ENCODE assay signal across 19 cellular contexts in the genomic region with DNA sequence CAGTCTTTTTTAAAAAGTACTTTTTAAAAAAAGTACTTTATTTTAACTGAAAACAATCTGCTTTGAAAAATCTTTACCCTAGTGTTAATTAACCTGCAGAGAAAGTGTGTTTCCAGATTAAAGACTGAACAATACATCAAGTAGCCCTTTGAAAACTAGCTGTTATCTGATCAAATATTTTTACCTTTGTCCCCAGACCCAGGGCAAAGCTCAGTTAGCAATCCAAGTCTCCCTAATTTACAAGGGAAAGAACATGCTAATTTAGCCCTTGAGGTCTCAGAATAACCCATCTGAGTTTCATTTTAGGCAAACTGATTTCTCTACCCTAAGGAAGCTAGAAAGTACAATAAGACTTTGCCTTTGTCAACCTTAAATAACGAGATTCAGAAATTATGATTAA.
DNase-seq lines count a peak whose midpoint lies in the region; ATAC-seq, FAIRE-seq and TF ChIP-seq lines count a peak whose summit lies in the region.
"Had no signal": no experiment of that assay in that cellular context is flagged by ENCODE, and none has a peak within 500 bp of the region (broad histone marks: within the 10 kb centered on the region; RNA-seq: fewer than 3 reads in every experiment).

No MANE protein-coding gene starts in this region.

- POLR2A ChIA-PET in RWPE1 (lab: Yijun Ruan, JAX; ENCODE audit: low non-redundant PET) = no interaction called here

- no peak for TF ChIP-seq POLR2A in GM12892 (IDR thresholded peaks at IDR 0.05; ENCODE audit: low read depth, low read length)

- H3K4me1 Mint-ChIP-seq in GM23338 (peaks cover 41% of the 10 kb centered on the region), nephron (no peaks in the 10 kb centered on the region)

- H3K27me3 Mint-ChIP-seq in GM23338 (ENCODE audit: insufficient read depth, low read depth, poor library complexity) = peaks cover 7% of the 10 kb centered on the region
- H3K27me3 Mint-ChIP-seq in nephron (ENCODE audit: low read depth) = peaks cover 3% of the 10 kb centered on the region
- H3K27me3 Mint-ChIP-seq: IgD-negative memory B cell had no signal

- DNase-seq in GM23338 (ENCODE audit: low spot score) (peak; percentile 51), NCI-H526 (lab: John Stamatoyannopoulos, UW) (peak; percentile 82 to 84), iPS-NIHi11 (ENCODE audit: low spot score) (no peak), RWPE1 (ENCODE audit: low spot score) (no peak), GM12892 (ENCODE audit: insufficient read length) (no peak)
- DNase-seq: COR-L47, DMS53, HFFc6, NCI-H1417, NCI-H2029 treated with DMSO at 0.1 percent for 48 hours, NCI-H345, NCI-H774, Peyer's patch, SHP77 had no signal

- H3K9ac ChIP-seq in iPS-18a (ENCODE audit: low read length) = no peak overlapping the region

- H3K79me2 ChIP-seq in GM23338 (replicated peaks; ENCODE audit: insufficient read depth) = peaks cover 43% of the 10 kb centered on the region

- TF ChIP-seq CTCF in GM23338 (conservative IDR thresholded peaks at IDR 0.05; ENCODE audit: low read depth in 2 of 2) (no peak), nephron (IDR thresholded peaks at IDR 0.05; ENCODE audit: unreplicated experiment in 3 of 3) (no peak), RWPE1 (conservative IDR thresholded peaks at IDR 0.05; ENCODE audit: low read depth) (no peak)

- peaks cover 31% of the 10 kb centered on the region for H3K4me1 ChIP-seq in GM23338 (ENCODE audit: insufficient read depth)
- peaks cover 35% of the 10 kb centered on the region for H3K4me1 ChIP-seq in iPS-18a (ENCODE audit: control insufficient read depth, low read depth, low read length)
- H3K4me1 ChIP-seq: Peyer's patch had no signal

- H3K4me3 Mint-ChIP-seq in GM23338 (peak overlapping the region; percentile 30; the same call in 2 of the 3 replicates), nephron (no peak overlapping the region)
- H3K4me3 Mint-ChIP-seq: CD14-positive monocyte, HFFc6, IgD-negative memory B cell had no signal

- ATAC-seq in GM23338 = peak; percentile 69
- no peak for ATAC-seq in HG03108 (IDR thresholded peaks at IDR 0.05; ENCODE audit: unreplicated experiment)

- H3K4me3 ChIP-seq in GM23338 (peak overlapping the region; percentile 15; the same call in 1 of the 2 replicates), iPS-18a (ENCODE audit: low read length) (peak overlapping the region; percentile 5)
- H3K4me3 ChIP-seq: Peyer's patch had no signal

- no peak overlapping the region for H2AFZ ChIP-seq in GM23338

- H3K9me3 Mint-ChIP-seq in GM23338 (peaks cover 6% of the 10 kb centered on the region), nephron (no peaks in the 10 kb centered on the region)
- H3K9me3 Mint-ChIP-seq: HFFc6 had no signal

- H3K36me3 ChIP-seq in GM23338 (ENCODE audit: insufficient read depth) = no peaks in the 10 kb centered on the region
- H3K36me3 ChIP-seq in iPS-18a (ENCODE audit: control insufficient read depth, low read depth, low read length) = no peaks in the 10 kb centered on the region
- H3K36me3 ChIP-seq: Peyer's patch had no signal

- H3K27ac Mint-ChIP-seq in GM23338 (no peak overlapping the region), nephron (peak overlapping the region in 2 of 3 experiments; percentile 43 to 71)
- H3K27ac Mint-ChIP-seq: CD14-positive monocyte, HFFc6, IgD-negative memory B cell had no signal

- no peaks in the 10 kb centered on the region for H3K9me3 ChIP-seq in iPS-18a (ENCODE audit: control insufficient read depth, low read depth, low read length)
- H3K9me3 ChIP-seq: Peyer's patch had no signal

- H3K27me3 ChIP-seq in GM23338 (ENCODE audit: insufficient read depth) (no peaks in the 10 kb centered on the region), iPS-18a (ENCODE audit: control insufficient read depth, insufficient read depth, low read length) (no peaks in the 10 kb centered on the region)
- H3K27me3 ChIP-seq: Peyer's patch had no signal

- H3K36me3 Mint-ChIP-seq in GM23338 (ENCODE audit: low read depth) = peaks cover 21% of the 10 kb centered on the region
- H3K36me3 Mint-ChIP-seq in nephron (ENCODE audit: low read depth) = no peaks in the 10 kb centered on the region
- H3K36me3 Mint-ChIP-seq: CD14-positive monocyte had no signal

- H3K4me2 ChIP-seq in GM23338 = peak overlapping the region; percentile 21

- no peaks in the 10 kb centered on the region for H3F3A ChIP-seq in GM23338 (replicated peaks; ENCODE audit: low read depth)

- peak overlapping the region; percentile 48 for H3K27ac ChIP-seq in GM23338 (ENCODE audit: low read depth)
- no peak overlapping the region for H3K27ac ChIP-seq in iPS-18a (ENCODE audit: low read length)
- no peak overlapping the region for H3K27ac ChIP-seq in RWPE1
- H3K27ac ChIP-seq: Peyer's patch had no signal

- no peaks in the 10 kb centered on the region for H4K20me1 ChIP-seq in GM23338 (replicated peaks; ENCODE audit: insufficient read depth)

- no peak for FAIRE-seq in GM12892 (lab: Jason Lieb, UNC)

- 0 out of 2 replicates have a peak, but pooled peaks cover 3% of the 10 kb centered on the region for H3K9me2 ChIP-seq in GM23338 (ENCODE audit: insufficient read depth)

- CTCF ChIA-PET in RWPE1 (lab: Yijun Ruan, JAX) = no interaction called here

TF ChIP-seq in GM23338, 12 proteins besides CTCF, POLR2A, EP300 and RAD21 (continues in another document):
- TF ChIP-seq JUNB (IDR thresholded peaks at IDR 0.05; ENCODE audit: unreplicated experiment) (no peak), EZH2phosphoT487 (IDR thresholded peaks at IDR 0.05; ENCODE audit: unreplicated experiment) (no peak)
- TF ChIP-seq, protein P1, sequence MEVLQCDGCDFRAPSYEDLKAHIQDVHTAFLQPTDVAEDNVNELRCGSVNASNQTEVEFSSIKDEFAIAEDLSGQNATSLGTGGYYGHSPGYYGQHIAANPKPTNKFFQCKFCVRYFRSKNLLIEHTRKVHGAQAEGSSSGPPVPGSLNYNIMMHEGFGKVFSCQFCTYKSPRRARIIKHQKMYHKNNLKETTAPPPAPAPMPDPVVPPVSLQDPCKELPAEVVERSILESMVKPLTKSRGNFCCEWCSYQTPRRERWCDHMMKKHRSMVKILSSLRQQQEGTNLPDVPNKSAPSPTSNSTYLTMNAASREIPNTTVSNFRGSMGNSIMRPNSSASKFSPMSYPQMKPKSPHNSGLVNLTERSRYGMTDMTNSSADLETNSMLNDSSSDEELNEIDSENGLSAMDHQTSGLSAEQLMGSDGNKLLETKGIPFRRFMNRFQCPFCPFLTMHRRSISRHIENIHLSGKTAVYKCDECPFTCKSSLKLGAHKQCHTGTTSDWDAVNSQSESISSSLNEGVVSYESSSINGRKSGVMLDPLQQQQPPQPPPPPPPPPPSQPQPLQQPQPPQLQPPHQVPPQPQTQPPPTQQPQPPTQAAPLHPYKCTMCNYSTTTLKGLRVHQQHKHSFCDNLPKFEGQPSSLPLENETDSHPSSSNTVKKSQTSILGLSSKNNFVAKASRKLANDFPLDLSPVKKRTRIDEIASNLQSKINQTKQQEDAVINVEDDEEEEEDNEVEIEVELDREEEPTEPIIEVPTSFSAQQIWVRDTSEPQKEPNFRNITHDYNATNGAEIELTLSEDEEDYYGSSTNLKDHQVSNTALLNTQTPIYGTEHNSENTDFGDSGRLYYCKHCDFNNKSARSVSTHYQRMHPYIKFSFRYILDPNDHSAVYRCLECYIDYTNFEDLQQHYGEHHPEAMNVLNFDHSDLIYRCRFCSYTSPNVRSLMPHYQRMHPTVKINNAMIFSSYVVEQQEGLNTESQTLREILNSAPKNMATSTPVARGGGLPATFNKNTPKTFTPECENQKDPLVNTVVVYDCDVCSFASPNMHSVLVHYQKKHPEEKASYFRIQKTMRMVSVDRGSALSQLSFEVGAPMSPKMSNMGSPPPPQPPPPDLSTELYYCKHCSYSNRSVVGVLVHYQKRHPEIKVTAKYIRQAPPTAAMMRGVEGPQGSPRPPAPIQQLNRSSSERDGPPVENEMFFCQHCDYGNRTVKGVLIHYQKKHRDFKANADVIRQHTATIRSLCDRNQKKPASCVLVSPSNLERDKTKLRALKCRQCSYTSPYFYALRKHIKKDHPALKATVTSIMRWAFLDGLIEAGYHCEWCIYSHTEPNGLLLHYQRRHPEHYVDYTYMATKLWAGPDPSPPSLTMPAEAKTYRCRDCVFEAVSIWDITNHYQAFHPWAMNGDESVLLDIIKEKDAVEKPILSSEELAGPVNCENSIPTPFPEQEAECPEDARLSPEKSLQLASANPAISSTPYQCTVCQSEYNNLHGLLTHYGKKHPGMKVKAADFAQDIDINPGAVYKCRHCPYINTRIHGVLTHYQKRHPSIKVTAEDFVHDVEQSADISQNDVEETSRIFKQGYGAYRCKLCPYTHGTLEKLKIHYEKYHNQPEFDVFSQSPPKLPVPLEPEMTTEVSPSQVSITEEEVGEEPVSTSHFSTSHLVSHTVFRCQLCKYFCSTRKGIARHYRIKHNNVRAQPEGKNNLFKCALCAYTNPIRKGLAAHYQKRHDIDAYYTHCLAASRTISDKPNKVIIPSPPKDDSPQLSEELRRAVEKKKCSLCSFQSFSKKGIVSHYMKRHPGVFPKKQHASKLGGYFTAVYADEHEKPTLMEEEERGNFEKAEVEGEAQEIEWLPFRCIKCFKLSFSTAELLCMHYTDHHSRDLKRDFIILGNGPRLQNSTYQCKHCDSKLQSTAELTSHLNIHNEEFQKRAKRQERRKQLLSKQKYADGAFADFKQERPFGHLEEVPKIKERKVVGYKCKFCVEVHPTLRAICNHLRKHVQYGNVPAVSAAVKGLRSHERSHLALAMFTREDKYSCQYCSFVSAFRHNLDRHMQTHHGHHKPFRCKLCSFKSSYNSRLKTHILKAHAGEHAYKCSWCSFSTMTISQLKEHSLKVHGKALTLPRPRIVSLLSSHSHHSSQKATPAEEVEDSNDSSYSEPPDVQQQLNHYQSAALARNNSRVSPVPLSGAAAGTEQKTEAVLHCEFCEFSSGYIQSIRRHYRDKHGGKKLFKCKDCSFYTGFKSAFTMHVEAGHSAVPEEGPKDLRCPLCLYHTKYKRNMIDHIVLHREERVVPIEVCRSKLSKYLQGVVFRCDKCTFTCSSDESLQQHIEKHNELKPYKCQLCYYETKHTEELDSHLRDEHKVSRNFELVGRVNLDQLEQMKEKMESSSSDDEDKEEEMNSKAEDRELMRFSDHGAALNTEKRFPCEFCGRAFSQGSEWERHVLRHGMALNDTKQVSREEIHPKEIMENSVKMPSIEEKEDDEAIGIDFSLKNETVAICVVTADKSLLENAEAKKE (CRISPR knock-in tag; IDR thresholded peaks at IDR 0.05) = no peak
- TF ChIP-seq, protein P2, sequence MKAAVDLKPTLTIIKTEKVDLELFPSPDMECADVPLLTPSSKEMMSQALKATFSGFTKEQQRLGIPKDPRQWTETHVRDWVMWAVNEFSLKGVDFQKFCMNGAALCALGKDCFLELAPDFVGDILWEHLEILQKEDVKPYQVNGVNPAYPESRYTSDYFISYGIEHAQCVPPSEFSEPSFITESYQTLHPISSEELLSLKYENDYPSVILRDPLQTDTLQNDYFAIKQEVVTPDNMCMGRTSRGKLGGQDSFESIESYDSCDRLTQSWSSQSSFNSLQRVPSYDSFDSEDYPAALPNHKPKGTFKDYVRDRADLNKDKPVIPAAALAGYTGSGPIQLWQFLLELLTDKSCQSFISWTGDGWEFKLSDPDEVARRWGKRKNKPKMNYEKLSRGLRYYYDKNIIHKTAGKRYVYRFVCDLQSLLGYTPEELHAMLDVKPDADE (IDR thresholded peaks at IDR 0.05) = no peak

Comparison
In these comparisons a context has a peak if more than half of its experiments do, and no peak if none do; other contexts are left out.
1. DNase-seq: peak in GM23338 (single experiment) and NCI-H526 (2 of 2); none in iPS-NIHi11 (single experiment), RWPE1 (single experiment) and GM12892 (single experiment).